ENCODE assay signal across 28 cellular contexts in the genomic region with DNA sequence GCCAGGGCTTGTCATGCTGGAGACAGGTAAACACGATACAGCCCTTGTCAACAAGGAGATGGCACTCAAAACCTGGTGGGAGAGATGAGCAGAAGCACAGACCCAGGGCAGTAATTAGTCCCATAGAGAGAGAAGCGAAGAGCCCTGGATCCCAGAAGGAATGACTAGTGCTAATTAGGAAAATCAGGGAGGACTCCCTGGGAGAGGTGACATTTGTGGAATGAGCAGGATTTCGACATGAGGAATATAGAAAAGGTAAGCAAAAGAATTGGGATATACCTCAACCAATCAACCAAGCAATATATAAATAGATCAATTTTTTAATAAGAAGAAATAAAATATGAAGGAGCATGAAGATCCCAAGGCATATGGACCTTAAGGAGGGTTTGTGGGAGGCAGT.
"Had no signal": no experiment of that assay in that cellular context is flagged by ENCODE, and none has a peak within 500 bp of the region (broad histone marks: within the 10 kb centered on the region; RNA-seq: fewer than 3 reads in every experiment).

No MANE protein-coding gene starts in this region.

- H3K4me1 ChIP-seq: esophagus squamous epithelium, gastroesophageal sphincter had no signal

- H3K27ac ChIP-seq: brain microvascular endothelial cell, esophagus squamous epithelium, gastroesophageal sphincter had no signal

- FAIRE-seq: astrocyte, bronchial epithelial cell had no signal

- H3K27me3 ChIP-seq: brain microvascular endothelial cell had no signal

- H3K4me1 Mint-ChIP-seq: activated CD4-positive, alpha-beta memory T cell treated with anti-CD3 and anti-CD28 coated beads, Interleukin-2, amount 10 ng/mL, durations not matched to agents 7 days and 5 days; activated CD4-positive, alpha-beta T cell treated with anti-CD3 and anti-CD28 coated beads, Interleukin-2, amount 10 ng/mL, durations not matched to agents 7 days and 5 days; activated T-helper 17 cell treated with anti-CD3 and anti-CD28 coated beads, Interleukin-2, amount 50 U/mL, for 72 hours; central memory CD8-positive, alpha-beta T cell had no signal

- H3K36me3 ChIP-seq: brain microvascular endothelial cell, esophagus squamous epithelium, gastroesophageal sphincter had no signal

- H3K9me3 ChIP-seq: esophagus squamous epithelium, gastroesophageal sphincter had no signal

- H3K36me3 Mint-ChIP-seq: activated naive CD8-positive, alpha-beta T cell had no signal

- DNase-seq: activated CD4-positive, alpha-beta memory T cell treated with anti-CD3 and anti-CD28 coated beads, Interleukin-2, amount 10 ng/mL, durations not matched to agents 7 days and 5 days; activated CD4-positive, alpha-beta T cell treated with anti-CD3 and anti-CD28 coated beads for 1 hour; activated CD4-positive, alpha-beta T cell treated with anti-CD3 and anti-CD28 coated beads for 4 hours; activated CD4-positive, alpha-beta T cell treated with anti-CD3 and anti-CD28 coated beads, Interleukin-2, amount 10 ng/mL, durations not matched to agents 7 days and 5 days; activated CD4-positive, alpha-beta T cell treated with anti-CD3 and anti-CD28 coated beads, Interleukin-2, amount 50 U/mL, for 4 hours; activated effector memory CD4-positive, alpha-beta T cell treated with Interleukin-2 at 50 U/mL for 16 hours; activated gamma-delta T cell treated with Interleukin-2 at 50 U/mL for 16 hours; activated naive CD4-positive, alpha-beta T cell treated with anti-CD3 and anti-CD28 coated beads, Interleukin-2, amount 50 U/mL, for 16 hours; activated naive CD4-positive, alpha-beta T cell treated with Interleukin-2 at 50 U/mL for 16 hours; activated T-cell treated with anti-CD3 and anti-CD28 coated beads, Interleukin-2, amount 50 U/mL, for 4 hours; amniotic stem cell; anterior cingulate cortex; brain microvascular endothelial cell; cortex of kidney; dermis blood vessel endothelial cell; effector CD4-positive, alpha-beta T cell; effector memory CD8-positive, alpha-beta T cell; erythroblast; esophagus squamous epithelium; foreskin melanocyte; head of caudate nucleus; T-helper 2 cell had no signal

- H3K9me3 Mint-ChIP-seq: activated CD4-positive, alpha-beta memory T cell treated with anti-CD3 and anti-CD28 coated beads, Interleukin-2, amount 10 ng/mL, durations not matched to agents 7 days and 5 days; activated CD4-positive, alpha-beta T cell treated with anti-CD3 and anti-CD28 coated beads, Interleukin-2, amount 10 ng/mL, durations not matched to agents 7 days and 5 days; activated T-cell treated with anti-CD3 and anti-CD28 coated beads, Interleukin-2, amount 50 U/mL, for 4 hours; activated T-helper 17 cell treated with anti-CD3 and anti-CD28 coated beads, Interleukin-2, amount 50 U/mL, for 72 hours; central memory CD8-positive, alpha-beta T cell; effector memory CD8-positive, alpha-beta T cell had no signal

- H3K4me3 ChIP-seq: esophagus squamous epithelium, gastroesophageal sphincter had no signal

- H3K27ac Mint-ChIP-seq: activated CD4-positive, alpha-beta memory T cell treated with anti-CD3 and anti-CD28 coated beads, Interleukin-2, amount 10 ng/mL, durations not matched to agents 7 days and 5 days; activated CD4-positive, alpha-beta T cell treated with anti-CD3 and anti-CD28 coated beads, Interleukin-2, amount 10 ng/mL, durations not matched to agents 7 days and 5 days; activated naive CD8-positive, alpha-beta T cell; activated T-helper 17 cell treated with anti-CD3 and anti-CD28 coated beads, Interleukin-2, amount 50 U/mL, for 72 hours; effector memory CD8-positive, alpha-beta T cell had no signal

- ATAC-seq: activated T-cell treated with anti-CD3 and anti-CD28 coated beads, Interleukin-2, amount 50 U/mL, for 4 hours; activated T-helper 17 cell treated with anti-CD3 and anti-CD28 coated beads, Interleukin-2, amount 50 U/mL, for 72 hours; effector memory CD8-positive, alpha-beta T cell; gastroesophageal sphincter had no signal

- H3K4me3 Mint-ChIP-seq: activated CD4-positive, alpha-beta memory T cell treated with anti-CD3 and anti-CD28 coated beads, Interleukin-2, amount 10 ng/mL, durations not matched to agents 7 days and 5 days; activated CD4-positive, alpha-beta T cell treated with anti-CD3 and anti-CD28 coated beads, Interleukin-2, amount 10 ng/mL, durations not matched to agents 7 days and 5 days; activated naive CD8-positive, alpha-beta T cell; activated T-cell treated with anti-CD3 and anti-CD28 coated beads, Interleukin-2, amount 50 U/mL, for 4 hours; activated T-helper 17 cell treated with anti-CD3 and anti-CD28 coated beads, Interleukin-2, amount 50 U/mL, for 72 hours; central memory CD8-positive, alpha-beta T cell; effector memory CD8-positive, alpha-beta T cell had no signal
